2 cellular contexts compared by ENCODE assay signal in genomic region chr7:36752026-36752735, GRCh38.
TF ChIP-seq lines count a peak whose summit lies in the region.

No MANE protein-coding gene starts in this region.

TF ChIP-seq in liver, 16 proteins besides CTCF, POLR2A, EP300 and RAD21:
- TF ChIP-seq ATF3 (IDR thresholded peaks at IDR 0.05) (no peak), NR2F2 (IDR thresholded peaks at IDR 0.05) (peak; percentile 19), YY1 (IDR thresholded peaks at IDR 0.05) (no peak), JUND (IDR thresholded peaks at IDR 0.05) (no peak), HNF4A (conservative IDR thresholded peaks at IDR 0.05) (peak; percentile 9 to 24)

TF ChIP-seq in HepG2, 621 proteins besides CTCF, POLR2A, EP300 and RAD21:
- TF ChIP-seq E2F5 (CRISPR knock-in tag; conservative IDR thresholded peaks at IDR 0.05): no peak
- TF ChIP-seq ZZZ3 (CRISPR knock-in tag; IDR thresholded peaks at IDR 0.05; ENCODE audit: borderline replicate concordance): no peak
